In the genomic region with DNA sequence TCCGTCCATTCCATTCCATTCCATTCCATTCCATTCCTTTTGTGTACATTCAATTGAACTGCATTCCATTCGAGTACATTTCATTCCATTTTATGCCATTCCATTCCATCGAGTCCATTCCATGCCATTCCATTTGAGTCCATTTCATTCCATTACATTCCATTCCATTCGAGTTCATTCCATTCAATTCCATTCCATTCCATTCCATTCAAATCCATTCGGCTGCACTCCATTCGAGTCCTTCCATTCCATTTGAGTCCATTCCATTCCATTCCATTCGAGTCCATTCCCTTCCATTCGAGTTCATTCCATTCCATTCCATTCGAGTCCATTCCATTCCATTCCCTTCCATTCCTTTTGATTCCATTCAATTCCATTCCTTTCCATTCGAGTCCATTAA, we compare ENCODE assay signal across 2 cellular contexts.
TF ChIP-seq lines count a peak whose summit lies in the region.

No MANE protein-coding gene starts in this region.

TF ChIP-seq in SK-N-SH, 30 proteins besides CTCF, POLR2A, EP300 and RAD21 (continued from another document):
- TF ChIP-seq, protein P1, sequence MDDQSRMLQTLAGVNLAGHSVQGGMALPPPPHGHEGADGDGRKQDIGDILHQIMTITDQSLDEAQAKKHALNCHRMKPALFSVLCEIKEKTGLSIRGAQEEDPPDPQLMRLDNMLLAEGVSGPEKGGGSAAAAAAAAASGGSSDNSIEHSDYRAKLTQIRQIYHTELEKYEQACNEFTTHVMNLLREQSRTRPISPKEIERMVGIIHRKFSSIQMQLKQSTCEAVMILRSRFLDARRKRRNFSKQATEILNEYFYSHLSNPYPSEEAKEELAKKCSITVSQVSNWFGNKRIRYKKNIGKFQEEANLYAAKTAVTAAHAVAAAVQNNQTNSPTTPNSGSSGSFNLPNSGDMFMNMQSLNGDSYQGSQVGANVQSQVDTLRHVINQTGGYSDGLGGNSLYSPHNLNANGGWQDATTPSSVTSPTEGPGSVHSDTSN (IDR thresholded peaks at IDR 0.05), result no peak

TF ChIP-seq in WTC11, 78 proteins besides CTCF, POLR2A, EP300 and RAD21 (continued from another document):
- TF ChIP-seq, protein P2, sequence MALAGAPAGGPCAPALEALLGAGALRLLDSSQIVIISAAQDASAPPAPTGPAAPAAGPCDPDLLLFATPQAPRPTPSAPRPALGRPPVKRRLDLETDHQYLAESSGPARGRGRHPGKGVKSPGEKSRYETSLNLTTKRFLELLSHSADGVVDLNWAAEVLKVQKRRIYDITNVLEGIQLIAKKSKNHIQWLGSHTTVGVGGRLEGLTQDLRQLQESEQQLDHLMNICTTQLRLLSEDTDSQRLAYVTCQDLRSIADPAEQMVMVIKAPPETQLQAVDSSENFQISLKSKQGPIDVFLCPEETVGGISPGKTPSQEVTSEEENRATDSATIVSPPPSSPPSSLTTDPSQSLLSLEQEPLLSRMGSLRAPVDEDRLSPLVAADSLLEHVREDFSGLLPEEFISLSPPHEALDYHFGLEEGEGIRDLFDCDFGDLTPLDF (CRISPR knock-in tag; IDR thresholded peaks at IDR 0.05), result no peak
- TF ChIP-seq EMX1 (CRISPR knock-in tag; IDR thresholded peaks at IDR 0.05) (no peak), GTF2I (CRISPR knock-in tag; conservative IDR thresholded peaks at IDR 0.05) (no peak)
- TF ChIP-seq, protein P3, sequence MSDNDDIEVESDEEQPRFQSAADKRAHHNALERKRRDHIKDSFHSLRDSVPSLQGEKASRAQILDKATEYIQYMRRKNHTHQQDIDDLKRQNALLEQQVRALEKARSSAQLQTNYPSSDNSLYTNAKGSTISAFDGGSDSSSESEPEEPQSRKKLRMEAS (CRISPR knock-in tag; IDR thresholded peaks at IDR 0.05), result no peak
- TF ChIP-seq, protein P4, sequence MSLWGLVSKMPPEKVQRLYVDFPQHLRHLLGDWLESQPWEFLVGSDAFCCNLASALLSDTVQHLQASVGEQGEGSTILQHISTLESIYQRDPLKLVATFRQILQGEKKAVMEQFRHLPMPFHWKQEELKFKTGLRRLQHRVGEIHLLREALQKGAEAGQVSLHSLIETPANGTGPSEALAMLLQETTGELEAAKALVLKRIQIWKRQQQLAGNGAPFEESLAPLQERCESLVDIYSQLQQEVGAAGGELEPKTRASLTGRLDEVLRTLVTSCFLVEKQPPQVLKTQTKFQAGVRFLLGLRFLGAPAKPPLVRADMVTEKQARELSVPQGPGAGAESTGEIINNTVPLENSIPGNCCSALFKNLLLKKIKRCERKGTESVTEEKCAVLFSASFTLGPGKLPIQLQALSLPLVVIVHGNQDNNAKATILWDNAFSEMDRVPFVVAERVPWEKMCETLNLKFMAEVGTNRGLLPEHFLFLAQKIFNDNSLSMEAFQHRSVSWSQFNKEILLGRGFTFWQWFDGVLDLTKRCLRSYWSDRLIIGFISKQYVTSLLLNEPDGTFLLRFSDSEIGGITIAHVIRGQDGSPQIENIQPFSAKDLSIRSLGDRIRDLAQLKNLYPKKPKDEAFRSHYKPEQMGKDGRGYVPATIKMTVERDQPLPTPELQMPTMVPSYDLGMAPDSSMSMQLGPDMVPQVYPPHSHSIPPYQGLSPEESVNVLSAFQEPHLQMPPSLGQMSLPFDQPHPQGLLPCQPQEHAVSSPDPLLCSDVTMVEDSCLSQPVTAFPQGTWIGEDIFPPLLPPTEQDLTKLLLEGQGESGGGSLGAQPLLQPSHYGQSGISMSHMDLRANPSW (CRISPR knock-in tag; conservative IDR thresholded peaks at IDR 0.05; ENCODE audit: low read depth), result no peak
- TF ChIP-seq, protein P5, sequence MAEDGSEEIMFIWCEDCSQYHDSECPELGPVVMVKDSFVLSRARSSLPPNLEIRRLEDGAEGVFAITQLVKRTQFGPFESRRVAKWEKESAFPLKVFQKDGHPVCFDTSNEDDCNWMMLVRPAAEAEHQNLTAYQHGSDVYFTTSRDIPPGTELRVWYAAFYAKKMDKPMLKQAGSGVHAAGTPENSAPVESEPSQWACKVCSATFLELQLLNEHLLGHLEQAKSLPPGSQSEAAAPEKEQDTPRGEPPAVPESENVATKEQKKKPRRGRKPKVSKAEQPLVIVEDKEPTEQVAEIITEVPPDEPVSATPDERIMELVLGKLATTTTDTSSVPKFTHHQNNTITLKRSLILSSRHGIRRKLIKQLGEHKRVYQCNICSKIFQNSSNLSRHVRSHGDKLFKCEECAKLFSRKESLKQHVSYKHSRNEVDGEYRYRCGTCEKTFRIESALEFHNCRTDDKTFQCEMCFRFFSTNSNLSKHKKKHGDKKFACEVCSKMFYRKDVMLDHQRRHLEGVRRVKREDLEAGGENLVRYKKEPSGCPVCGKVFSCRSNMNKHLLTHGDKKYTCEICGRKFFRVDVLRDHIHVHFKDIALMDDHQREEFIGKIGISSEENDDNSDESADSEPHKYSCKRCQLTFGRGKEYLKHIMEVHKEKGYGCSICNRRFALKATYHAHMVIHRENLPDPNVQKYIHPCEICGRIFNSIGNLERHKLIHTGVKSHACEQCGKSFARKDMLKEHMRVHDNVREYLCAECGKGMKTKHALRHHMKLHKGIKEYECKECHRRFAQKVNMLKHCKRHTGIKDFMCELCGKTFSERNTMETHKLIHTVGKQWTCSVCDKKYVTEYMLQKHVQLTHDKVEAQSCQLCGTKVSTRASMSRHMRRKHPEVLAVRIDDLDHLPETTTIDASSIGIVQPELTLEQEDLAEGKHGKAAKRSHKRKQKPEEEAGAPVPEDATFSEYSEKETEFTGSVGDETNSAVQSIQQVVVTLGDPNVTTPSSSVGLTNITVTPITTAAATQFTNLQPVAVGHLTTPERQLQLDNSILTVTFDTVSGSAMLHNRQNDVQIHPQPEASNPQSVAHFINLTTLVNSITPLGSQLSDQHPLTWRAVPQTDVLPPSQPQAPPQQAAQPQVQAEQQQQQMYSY (CRISPR knock-in tag; IDR thresholded peaks at IDR 0.05), result no peak
